1 cellular context compared by ENCODE assay signal in genomic region chr2:231245253-231246094, GRCh38.
TF ChIP-seq lines count a peak whose summit lies in the region.

No MANE protein-coding gene starts in this region.

TF ChIP-seq in GM12878, 131 proteins besides CTCF, POLR2A, EP300 and RAD21 (continued from another document):
- TF ChIP-seq, protein P1, sequence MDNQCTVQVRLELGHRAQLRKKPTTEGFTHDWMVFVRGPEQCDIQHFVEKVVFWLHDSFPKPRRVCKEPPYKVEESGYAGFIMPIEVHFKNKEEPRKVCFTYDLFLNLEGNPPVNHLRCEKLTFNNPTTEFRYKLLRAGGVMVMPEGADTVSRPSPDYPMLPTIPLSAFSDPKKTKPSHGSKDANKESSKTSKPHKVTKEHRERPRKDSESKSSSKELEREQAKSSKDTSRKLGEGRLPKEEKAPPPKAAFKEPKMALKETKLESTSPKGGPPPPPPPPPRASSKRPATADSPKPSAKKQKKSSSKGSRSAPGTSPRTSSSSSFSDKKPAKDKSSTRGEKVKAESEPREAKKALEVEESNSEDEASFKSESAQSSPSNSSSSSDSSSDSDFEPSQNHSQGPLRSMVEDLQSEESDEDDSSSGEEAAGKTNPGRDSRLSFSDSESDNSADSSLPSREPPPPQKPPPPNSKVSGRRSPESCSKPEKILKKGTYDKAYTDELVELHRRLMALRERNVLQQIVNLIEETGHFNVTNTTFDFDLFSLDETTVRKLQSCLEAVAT (IDR thresholded peaks at IDR 0.05): no peak
- peak; percentile 49; the same call in 1 of the 2 replicates for TF ChIP-seq SMC3 (IDR thresholded peaks at IDR 0.05; ENCODE audit: borderline replicate concordance, low read length)
